14 cellular contexts compared by ENCODE assay signal in the genomic region with DNA sequence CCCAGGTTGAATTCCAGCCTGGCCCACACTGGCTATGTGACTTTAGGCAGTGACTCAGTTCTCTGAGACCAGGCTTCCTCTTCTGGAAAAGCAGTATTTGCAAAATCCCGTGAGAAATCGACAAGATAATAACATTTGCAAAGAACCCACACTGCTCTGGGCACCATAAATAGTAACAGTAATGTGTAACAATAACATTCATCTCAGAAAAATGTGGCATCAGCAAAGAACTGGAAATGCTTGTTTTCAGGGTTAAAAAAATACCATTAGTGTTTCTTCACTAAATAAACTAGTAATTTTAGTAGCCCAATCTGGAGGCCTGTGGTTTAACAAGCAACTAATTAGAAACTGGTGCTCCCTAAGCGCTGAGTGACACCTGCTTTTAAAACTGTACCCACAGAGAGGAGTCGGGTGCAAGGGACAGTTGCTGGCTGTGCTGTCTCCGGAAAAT.
A peak's percentile ranks its signal among the peaks of the same experiment; 100 is the strongest.
DNase-seq lines count a peak whose midpoint lies in the region; ATAC-seq and TF ChIP-seq lines count a peak whose summit lies in the region.
"Had no signal": no experiment of that assay in that cellular context is flagged by ENCODE, and none has a peak within 500 bp of the region (broad histone marks: within the 10 kb centered on the region; RNA-seq: fewer than 3 reads in every experiment).

No MANE protein-coding gene starts in this region.

- CTCF ChIA-PET in BJ (lab: Yijun Ruan, JAX), result interaction anchor here (1.2 kb wide), 1 partner anchor 249 kb away, joined by 3 read pairs; no protein-coding TSS in a partner anchor

- POLR2A ChIA-PET in BJ (lab: Charles Lee), result interaction anchor here (0.6 kb wide), 1 partner anchor 56 kb away, joined by 3 read pairs; no protein-coding TSS in a partner anchor

- no peak overlapping the region for H3K4me3 ChIP-seq in BJ (ENCODE audit: low read depth, low read length)
- no peak overlapping the region for H3K4me3 ChIP-seq in MG63
- H3K4me3 ChIP-seq: prostate gland, stomach had no signal

- H3K27me3 ChIP-seq in BJ (ENCODE audit: control insufficient read depth, insufficient read depth, low read length), result no peaks in the 10 kb centered on the region
- H3K27me3 ChIP-seq in MG63, result no peaks in the 10 kb centered on the region
- H3K27me3 ChIP-seq: stomach had no signal

- H3K36me3 ChIP-seq in BJ (ENCODE audit: control insufficient read depth, insufficient read depth, low read length) (no peaks in the 10 kb centered on the region), MG63 (no peaks in the 10 kb centered on the region)
- H3K36me3 ChIP-seq: prostate gland had no signal

- ATAC-seq in HG03520 (IDR thresholded peaks at IDR 0.05; ENCODE audit: unreplicated experiment) (no peak), HG02642 (IDR thresholded peaks at IDR 0.05; ENCODE audit: poor library complexity, unreplicated experiment) (no peak)

- H3K9me3 ChIP-seq in MG63, result no peaks in the 10 kb centered on the region
- H3K9me3 ChIP-seq: prostate gland, stomach had no signal

- TF ChIP-seq CTCF in BJ (IDR thresholded peaks at IDR 0.05; ENCODE audit: insufficient read depth, low read depth, low read length), result no peak

- peak; percentile 85 for DNase-seq in BJ (ENCODE audit: low read depth)
- peak; percentile 47 for DNase-seq in MG63
- peak; percentile 73 for DNase-seq in brain pericyte (ENCODE audit: low read depth, low spot score)
- DNase-seq in kidney glomerular epithelial cell (lab: John Stamatoyannopoulos, UW), result peak; percentile 43
- DNase-seq in activated gamma-delta T cell treated with Interleukin-2 at 50 U/mL for 16 hours, result no peak
- DNase-seq in stimulated activated CD4-positive, alpha-beta T cell treated with anti-CD3 and anti-CD28 coated beads, Interleukin-2, amount 100 ng/mL, for 48 hours, result no peak
- DNase-seq: activated CD4-positive, alpha-beta T cell treated with anti-CD3 and anti-CD28 coated beads for 1 hour; activated T-cell treated with anti-CD3 and anti-CD28 coated beads, Interleukin-2, amount 50 U/mL, for 24 hours; CD4-positive, CD25-positive, alpha-beta regulatory T cell; stimulated activated CD4-positive, alpha-beta T cell treated with anti-CD3 and anti-CD28 coated beads, Interleukin-4, amount 100 ng/mL, for 1 hour; stomach had no signal

Comparison
In these comparisons a context has a peak if more than half of its experiments do, and no peak if none do; other contexts are left out.
1. DNase-seq: peak in BJ (single experiment), MG63 (single experiment), brain pericyte (single experiment) and kidney glomerular epithelial cell (single experiment); none in activated gamma-delta T cell treated with Interleukin-2 at 50 U/mL for 16 hours (single experiment) and stimulated activated CD4-positive, alpha-beta T cell treated with anti-CD3 and anti-CD28 coated beads, Interleukin-2, amount 100 ng/mL, for 48 hours (0 of 2).